In genomic region chr5:134758504-134759341, GRCh38 we compare ENCODE assay signal across 8 cellular contexts. TPM values are rescaled to one million over a fixed set of nuclear protein-coding genes. Genes with fewer than 3 reads are reported as not detected.
DNase-seq lines count a peak whose midpoint lies in the region; ATAC-seq and TF ChIP-seq lines count a peak whose summit lies in the region.

Gene DDX46 (plus strand): TSS chr5:134758779. CDS start chr5:134758939, 160 bp downstream.

- DNase-seq in CD14-positive monocyte (ENCODE audit: low spot score) (peak; percentile 85), NCI-H748 (lab: John Stamatoyannopoulos, UW; ENCODE audit: unreplicated experiment) (peak; percentile 95)
- DNase-seq in activated CD4-positive, alpha-beta T cell treated with anti-CD3 and anti-CD28 coated beads, Interleukin-2, amount 50 U/mL, for 24 hours (ENCODE audit: low read depth in 1 of 2, low spot score in 1 of 2): peak; percentile 85 to 91
- peak; percentile 96 for DNase-seq in stimulated activated CD4-positive, alpha-beta T cell treated with anti-CD3 and anti-CD28 coated beads, Interleukin-4, amount 100 ng/mL, for 24 hours

- under 1% methylated on average over 73 of the region's 73 CpGs for WGBS in liver

- intact Hi-C loops in CD14-positive monocyte (cut with micrococcal nuclease): loop anchor here in 1 of 2 donors (1.0 to 10.0 kb wide), 2 partner anchors 20 to 86 kb away; partner anchors contain the start of genes C5orf24 and CAMLG
- intact Hi-C loops in dendritic cell treated with granulocyte-macrophage colony-stimulating factor and Interleukin-4, amounts not matched to agents 40 ng/mL and 50 ng/mL, for 4 days (cut with micrococcal nuclease): loop anchor here (1.0 kb wide), 1 partner anchor 20 kb away; the partner anchor contains the start of gene CAMLG

- H3K4me3 Mint-ChIP-seq in CD14-positive monocyte: peak within 1 kb of the TSS; percentile 99 to 100
- peak within 1 kb of the TSS; percentile 100 for H3K4me3 Mint-ChIP-seq in dendritic cell treated with granulocyte-macrophage colony-stimulating factor and Interleukin-4, amounts not matched to agents 40 ng/mL and 50 ng/mL, for 4 days

- H3K27me3 ChIP-seq in liver (ENCODE audit: control insufficient read depth in 4 of 4, insufficient read depth in 4 of 4, low read length in 3 of 4): no peaks in the 10 kb centered on the region

- H3K9me3 Mint-ChIP-seq in CD14-positive monocyte: peaks cover 0 to 2% (median 2%) of the 10 kb centered on the region in 7 donors
- no peaks in the 10 kb centered on the region for H3K9me3 Mint-ChIP-seq in dendritic cell treated with granulocyte-macrophage colony-stimulating factor and Interleukin-4, amounts not matched to agents 40 ng/mL and 50 ng/mL, for 4 days

- peaks cover 0 to under 1% (median under 1%) of the 10 kb centered on the region in 4 donors for H3K36me3 ChIP-seq in liver (ENCODE audit: control insufficient read depth in 4 of 4, insufficient read depth in 3 of 4, low read depth in 1 of 4, low read length in 3 of 4)

- H3K4me1 ChIP-seq in liver (ENCODE audit: control insufficient read depth in 4 of 4, insufficient read depth in 4 of 4, low read length in 3 of 4): peaks cover 2 to 20% (median 17%) of the 10 kb centered on the region in 4 donors

- peak within 1 kb of the TSS; percentile 71 to 99 (median 76) for H3K4me3 ChIP-seq in liver (ENCODE audit: low read depth in 1 of 3, low read length in 3 of 3)

- peak within 1 kb of the TSS; percentile 75 to 80 for H3K9ac ChIP-seq in liver (ENCODE audit: low read depth in 1 of 2, low read length in 2 of 2)

- peak; percentile 82 for TF ChIP-seq CTCF in CD14-positive monocyte (IDR thresholded peaks at IDR 0.05)
- TF ChIP-seq CTCF in liver (IDR thresholded peaks at IDR 0.05; ENCODE audit: low read depth, low read length, missing input control): peak; percentile 64

- H3K9me3 ChIP-seq in liver (ENCODE audit: control insufficient read depth in 4 of 4, low read length in 3 of 4): no peaks in the 10 kb centered on the region

- TF ChIP-seq RAD21 in liver (IDR thresholded peaks at IDR 0.05): peak; percentile 48 to 68

- H3K4me1 Mint-ChIP-seq in CD14-positive monocyte: peaks cover 32% of the 10 kb centered on the region
- H3K4me1 Mint-ChIP-seq in dendritic cell treated with granulocyte-macrophage colony-stimulating factor and Interleukin-4, amounts not matched to agents 40 ng/mL and 50 ng/mL, for 4 days (ENCODE audit: low read depth): peaks cover 39% of the 10 kb centered on the region

- H3K27me3 Mint-ChIP-seq in CD14-positive monocyte (ENCODE audit: low read depth in 3 of 3): peaks cover 0 to 1% (median 0%) of the 10 kb centered on the region in 3 donors
- H3K27me3 Mint-ChIP-seq in dendritic cell treated with granulocyte-macrophage colony-stimulating factor and Interleukin-4, amounts not matched to agents 40 ng/mL and 50 ng/mL, for 4 days: peaks cover 4% of the 10 kb centered on the region

- H3K27ac ChIP-seq in liver (ENCODE audit: low read depth in 1 of 2, low read length in 2 of 2): peak within 1 kb of the TSS in 1 of 2 donors; percentile 55

- H3K27ac Mint-ChIP-seq in CD14-positive monocyte: peak within 1 kb of the TSS; percentile 90 to 98 (median 95)
- peak within 1 kb of the TSS; percentile 97 for H3K27ac Mint-ChIP-seq in dendritic cell treated with granulocyte-macrophage colony-stimulating factor and Interleukin-4, amounts not matched to agents 40 ng/mL and 50 ng/mL, for 4 days

- H3K36me3 Mint-ChIP-seq in CD14-positive monocyte: peaks cover 2 to 4% of the 10 kb centered on the region in 2 donors
- H3K36me3 Mint-ChIP-seq in dendritic cell treated with granulocyte-macrophage colony-stimulating factor and Interleukin-4, amounts not matched to agents 40 ng/mL and 50 ng/mL, for 4 days (ENCODE audit: low read depth): peaks cover 11% of the 10 kb centered on the region

- ATAC-seq in GM19351 (IDR thresholded peaks at IDR 0.05; ENCODE audit: unreplicated experiment) (peak; percentile 97), HG03521 (IDR thresholded peaks at IDR 0.05; ENCODE audit: unreplicated experiment) (peak; percentile 98)

TF ChIP-seq in liver, 16 proteins besides CTCF, POLR2A, EP300 and RAD21:
- TF ChIP-seq YY1 (IDR thresholded peaks at IDR 0.05) (peak; percentile 98), NR2F2 (IDR thresholded peaks at IDR 0.05) (no peak), EGR1 (IDR thresholded peaks at IDR 0.05; ENCODE audit: low read depth in 2 of 2) (no peak), HNF4A (conservative IDR thresholded peaks at IDR 0.05) (no peak), JUND (IDR thresholded peaks at IDR 0.05) (no peak), MAX (IDR thresholded peaks at IDR 0.05) (peak; percentile 77), ATF3 (IDR thresholded peaks at IDR 0.05) (no peak), GABPA (IDR thresholded peaks at IDR 0.05 in 1 of 2, conservative IDR thresholded peaks at IDR 0.05 in 1 of 2) (peak; percentile 76 to 96), RXRA (IDR thresholded peaks at IDR 0.05) (peak in 1 of 2 donors; percentile 44), REST (IDR thresholded peaks at IDR 0.05) (peak; percentile 39), TAF1 (conservative IDR thresholded peaks at IDR 0.05) (peak; percentile 69), FOXA2 (IDR thresholded peaks at IDR 0.05) (no peak), SP1 (IDR thresholded peaks at IDR 0.05) (peak; percentile 60), HNF4G (IDR thresholded peaks at IDR 0.05) (no peak), ZBTB33 (IDR thresholded peaks at IDR 0.05) (peak; percentile 51), FOXA1 (IDR thresholded peaks at IDR 0.05) (no peak)
TF ChIP-seq in liver: peak in this region for 8.

RNA-seq across cellular contexts. Expression of gene DDX46, which starts in this region (rescaled TPM):
- polyA plus RNA-seq in CD14-positive monocyte (10 to 100 TPM in 1 of 2 donors, 1 to 10 TPM in 1; 7.6 to 11.8 TPM), liver (10 to 100 TPM; 11.2 to 15.7 TPM)
- total RNA-seq in liver: 10 to 100 TPM; 16.3 to 24.3 TPM
